ENCODE assay signal across 10 cellular contexts in genomic region chr17:1228752-1229353, GRCh38. TPM values are rescaled to one million over a fixed set of nuclear protein-coding genes. Genes with fewer than 3 reads are reported as not detected.
DNase-seq lines count a peak whose midpoint lies in the region; ATAC-seq lines count a peak whose summit lies in the region.
"Had no signal": no experiment of that assay in that cellular context is flagged by ENCODE, and none has a peak within 500 bp of the region (broad histone marks: within the 10 kb centered on the region; RNA-seq: fewer than 3 reads in every experiment).

No MANE protein-coding gene starts in this region.

- no peaks in the 10 kb centered on the region for H3K9me3 ChIP-seq in skeletal muscle satellite cell (replicated peaks; ENCODE audit: low read length)

- peaks cover 11% of the 10 kb centered on the region for H3K4me1 ChIP-seq in skeletal muscle satellite cell (ENCODE audit: control insufficient read depth, insufficient read depth, low read length)

- H3K27me3 Mint-ChIP-seq in effector memory CD8-positive, alpha-beta T cell = peaks cover 34 to 58% of the 10 kb centered on the region in 2 donors

- peak overlapping the region; percentile 79 to 86 for H3K4me3 Mint-ChIP-seq in effector memory CD8-positive, alpha-beta T cell

- DNase-seq in GM19238 (ENCODE audit: insufficient read length, low spot score) = peak; percentile 31
- DNase-seq in effector memory CD8-positive, alpha-beta T cell = no peak
- DNase-seq in H4 (ENCODE audit: low spot score) = no peak
- no peak for DNase-seq in activated naive CD4-positive, alpha-beta T cell treated with anti-CD3 and anti-CD28 coated beads, Interleukin-2, amount 50 U/mL, for 16 hours

- H3K36me3 Mint-ChIP-seq in effector memory CD8-positive, alpha-beta T cell (ENCODE audit: insufficient read depth) = peaks cover 2% of the 10 kb centered on the region

- peaks cover 12 to 15% of the 10 kb centered on the region in 2 donors for H3K4me1 Mint-ChIP-seq in effector memory CD8-positive, alpha-beta T cell (ENCODE audit: low read depth in 2 of 2)

- H3K9ac ChIP-seq in skeletal muscle satellite cell (ENCODE audit: low read depth, low read length) = no peak overlapping the region

- H3K9me3 Mint-ChIP-seq in effector memory CD8-positive, alpha-beta T cell = no peaks in the 10 kb centered on the region

- H3K27me3 ChIP-seq in skeletal muscle satellite cell (ENCODE audit: control insufficient read depth, insufficient read depth, low read length) = peaks cover 69% of the 10 kb centered on the region

- H3K36me3 ChIP-seq in skeletal muscle satellite cell (ENCODE audit: insufficient read depth, low read length) = no peaks in the 10 kb centered on the region

- H3K27ac Mint-ChIP-seq in effector memory CD8-positive, alpha-beta T cell = no peak overlapping the region

- peak; percentile 6 for ATAC-seq in HG03139 (IDR thresholded peaks at IDR 0.05; ENCODE audit: unreplicated experiment)
- peak; percentile 45 for ATAC-seq in effector memory CD8-positive, alpha-beta T cell (replicated peaks)
- ATAC-seq in HG02973 (IDR thresholded peaks at IDR 0.05; ENCODE audit: unreplicated experiment) = no peak
- no peak for ATAC-seq in GM19324 (IDR thresholded peaks at IDR 0.05; ENCODE audit: low FRiP score, unreplicated experiment)

- H3K4me3 ChIP-seq in skeletal muscle satellite cell (ENCODE audit: low read length) = no peak overlapping the region

- peak overlapping the region; percentile 20 for H3K4me2 ChIP-seq in skeletal muscle satellite cell (ENCODE audit: low read length)

RNA-seq across cellular contexts. Expression of gene BHLHA9, which starts 41.4 kb away (rescaled TPM):
- not detected in 2 replicates for total RNA-seq in skeletal muscle satellite cell (2012; rRNA removed)
- total RNA-seq in H4 (2014; rRNA removed; shearing (Covaris generic)) = not detected in 2 replicates
- total RNA-seq: bronchial epithelial cell, HT1080 had no signal

RNA-seq across cellular contexts. Expression of gene ABR, which starts 49.1 kb away (rescaled TPM):
- total RNA-seq in skeletal muscle satellite cell (2012; rRNA removed) = 45.9 and 69.0 TPM in 2 replicates
- total RNA-seq in H4 (2014; rRNA removed; shearing (Covaris generic)) = 33.3 and 40.0 TPM in 2 replicates

RNA-seq across cellular contexts. Expression of gene TRARG1, which starts 50.6 kb away (rescaled TPM):
- total RNA-seq in skeletal muscle satellite cell (2012; rRNA removed) = not detected in 2 replicates
- total RNA-seq in H4 (2014; rRNA removed; shearing (Covaris generic)) = not detected in 2 replicates
- total RNA-seq: bronchial epithelial cell, HT1080 had no signal

Comparison
In these comparisons a context has a peak if more than half of its experiments do, and no peak if none do; other contexts are left out.
1. ATAC-seq: peak in HG03139 (single experiment) and effector memory CD8-positive, alpha-beta T cell (single experiment); none in HG02973 (single experiment) and GM19324 (single experiment).